Comparison of ENCODE assay signal across 8 cellular contexts in genomic region chr14:92039073-92039719, GRCh38. TPM values are rescaled to one million over a fixed set of nuclear protein-coding genes. Genes with fewer than 3 reads are reported as not detected.
DNase-seq lines count a peak whose midpoint lies in the region; ATAC-seq and TF ChIP-seq lines count a peak whose summit lies in the region.

No MANE protein-coding gene starts in this region.

- ATAC-seq in GM21360 (IDR thresholded peaks at IDR 0.05; ENCODE audit: unreplicated experiment) (peak; percentile 21), PC-3 (peak; percentile 61)

- peak overlapping the region; percentile 96 for H2AFZ ChIP-seq in PC-3 (ENCODE audit: low read length)

- peaks cover 13% of the 10 kb centered on the region for H3K4me1 Mint-ChIP-seq in Caco-2 (ENCODE audit: low read depth, unreplicated experiment)
- H3K4me1 Mint-ChIP-seq in brain = peaks cover 32% of the 10 kb centered on the region

- CTCF ChIA-PET in Caco-2 (lab: Charles Lee) (interaction anchor here (2.1 kb wide), 1 partner anchor 67 kb away, joined by 10 read pairs; the partner anchor contains the start of gene ATXN3), PC-3 (lab: Charles Lee) (interaction anchor here (1.3 kb wide), 1 partner anchor 68 kb away, joined by 7 read pairs; the partner anchor contains the start of gene ATXN3)

- TF ChIP-seq CTCF in Caco-2 (IDR thresholded peaks at IDR 0.05; ENCODE audit: insufficient read depth in 1 of 2, low read depth in 1 of 2, low read length in 1 of 2, severe bottlenecking in 1 of 2, unreplicated experiment in 1 of 2) (no peak), PC-3 (conservative IDR thresholded peaks at IDR 0.05; ENCODE audit: low read depth, low read length) (no peak), brain (conservative IDR thresholded peaks at IDR 0.05) (no peak)

- H3K4me3 Mint-ChIP-seq in Caco-2 (ENCODE audit: unreplicated experiment) = peak overlapping the region; percentile 95
- peak overlapping the region in 3 of 5 experiments; percentile 98 to 99 (median 98) for H3K4me3 Mint-ChIP-seq in brain

- peak overlapping the region; percentile 92 for H3K4me2 ChIP-seq in PC-3 (ENCODE audit: low read length)

- H3K36me3 Mint-ChIP-seq in Caco-2 (ENCODE audit: insufficient read depth, unreplicated experiment) = peaks cover 16% of the 10 kb centered on the region
- H3K36me3 Mint-ChIP-seq in brain = peaks cover 25% of the 10 kb centered on the region

- H3K9ac ChIP-seq in PC-3 (ENCODE audit: low read length) = peak overlapping the region; percentile 96

- H3K27ac Mint-ChIP-seq in Caco-2 (ENCODE audit: unreplicated experiment) = peak overlapping the region; percentile 99
- peak overlapping the region in 3 of 5 experiments; percentile 98 to 100 (median 99) for H3K27ac Mint-ChIP-seq in brain

- H3K27me3 Mint-ChIP-seq in Caco-2 (ENCODE audit: insufficient read depth, unreplicated experiment) = no peaks in the 10 kb centered on the region
- peaks cover 13% of the 10 kb centered on the region for H3K27me3 Mint-ChIP-seq in brain

- TSS peak; percentile 75 for BruUV-seq in Caco-2 (replicated peaks; lab: Mats Ljungman, UMichigan)
- TSS peak; percentile 75 for BruUV-seq in PC-3 (replicated peaks; lab: Mats Ljungman, UMichigan)

- H3K27me3 ChIP-seq in Caco-2 (replicated peaks; ENCODE audit: control insufficient read depth, insufficient read depth, low read length) (no peaks in the 10 kb centered on the region), PC-3 (ENCODE audit: low read length) (no peaks in the 10 kb centered on the region)

- POLR2A ChIA-PET in Caco-2 (lab: Charles Lee) = interaction anchor here (1.0 kb wide), 1 partner anchor 82 kb away, joined by 4 read pairs; the partner anchor contains the start of genes CPSF2 and NDUFB1
- POLR2A ChIA-PET in PC-3 (lab: Charles Lee; ENCODE audit: unreplicated experiment) = no interaction called here

- peak overlapping the region; percentile 83 for H3K27ac ChIP-seq in PC-3 (ENCODE audit: low read length)
- H3K27ac ChIP-seq in skin epidermis = peak overlapping the region; percentile 89 to 99 (median 97)

- H3K4me1 ChIP-seq in Caco-2 (peaks cover 9% of the 10 kb centered on the region), PC-3 (ENCODE audit: insufficient read depth, low read length) (peaks cover 18% of the 10 kb centered on the region)

- intact Hi-C loops in Caco-2 (cut with micrococcal nuclease; ENCODE audit: unreplicated experiment) (no loop called here), PC-3 (cut with micrococcal nuclease) (loop anchor here (2.0 kb wide), 1 partner anchor 58 kb away; no protein-coding TSS in a partner anchor)

- H3K4me3 ChIP-seq in Caco-2 (ENCODE audit: low read depth, low read length) (peak overlapping the region; percentile 86), PC-3 (ENCODE audit: low read length) (peak overlapping the region; percentile 92), skin epidermis (peak overlapping the region; percentile 72 to 90 (median 77))

- H3K9me3 ChIP-seq in Caco-2 (no peaks in the 10 kb centered on the region), PC-3 (ENCODE audit: low read length) (no peaks in the 10 kb centered on the region)

- no peaks in the 10 kb centered on the region for H3K9me2 ChIP-seq in PC-3 (replicated peaks; ENCODE audit: low read length)

- H3K9me3 Mint-ChIP-seq in Caco-2 (ENCODE audit: unreplicated experiment) (no peaks in the 10 kb centered on the region), brain (no peaks in the 10 kb centered on the region)

- H3K36me3 ChIP-seq in Caco-2 (ENCODE audit: control insufficient read depth, insufficient read depth, low read length) (no peaks in the 10 kb centered on the region; the same call in 1 of the 2 replicates), PC-3 (ENCODE audit: low read depth, low read length) (no peaks in the 10 kb centered on the region)

- peaks cover 8% of the 10 kb centered on the region; the same call in 1 of the 2 replicates for H4K20me1 ChIP-seq in PC-3 (ENCODE audit: low read length)

- peaks cover 60% of the 10 kb centered on the region for H3K79me2 ChIP-seq in PC-3 (ENCODE audit: low read length)

- H3F3A ChIP-seq in PC-3 (ENCODE audit: low read length, unreplicated experiment) = no peaks in the 10 kb centered on the region

- peak; percentile 74 to 80 for DNase-seq in Caco-2
- peak; percentile 36 for DNase-seq in HT-29 (ENCODE audit: low spot score)
- peak; percentile 63 for DNase-seq in PC-3
- DNase-seq in iPS-NIHi7 (ENCODE audit: extremely low spot score) = peak; percentile 90
- no peak for DNase-seq in mesenteric fat pad (ENCODE audit: low spot score)

RNA-seq across cellular contexts. Expression of gene TRIP11, which starts 0.7 kb away (rescaled TPM):
- total RNA-seq in Caco-2 (2022) (42.9 and 43.4 TPM in 2 replicates), PC-3 (2014; rRNA removed) (9.6 and 14.3 TPM in 2 replicates), mesenteric fat pad (54.6 TPM)
- total RNA-seq in HT-29 (2014; rRNA removed; shearing (Covaris generic)) = 7.1 and 11.1 TPM in 2 replicates
- 2.0 TPM for polyA plus RNA-seq in brain (ENCODE audit: insufficient read depth, low read depth, low replicate concordance)
